Comparison of ENCODE assay signal across 9 cellular contexts in genomic region chr7:112286294-112287086, GRCh38.
DNase-seq lines count a peak whose midpoint lies in the region; ATAC-seq and TF ChIP-seq lines count a peak whose summit lies in the region.
"Had no signal": no experiment of that assay in that cellular context is flagged by ENCODE, and none has a peak within 500 bp of the region (broad histone marks: within the 10 kb centered on the region; RNA-seq: fewer than 3 reads in every experiment).

No MANE protein-coding gene starts in this region.

- TF ChIP-seq CTCF in GM12864 (IDR thresholded peaks at IDR 0.05; ENCODE audit: low read depth, low read length, missing control alignments) (no peak), brain (conservative IDR thresholded peaks at IDR 0.05) (no peak)

- peaks cover 15% of the 10 kb centered on the region for H3K36me3 Mint-ChIP-seq in brain

- DNase-seq in GM12864 (ENCODE audit: low read depth) = peak; percentile 22
- DNase-seq in Jurkat, Clone E6-1 (ENCODE audit: low read depth, low spot score) = peak; percentile 18
- no peak for DNase-seq in OCI-M1 (lab: John Stamatoyannopoulos, UW)
- no peak for DNase-seq in left cardiac atrium
- no peak for DNase-seq in activated effector memory CD4-positive, alpha-beta T cell treated with anti-CD3 and anti-CD28 coated beads, Interleukin-2, amount 50 U/mL, for 16 hours
- no peak for DNase-seq in kidney tubule cell (ENCODE audit: low spot score)
- DNase-seq: activated T-cell treated with anti-CD3 and anti-CD28 coated beads, Interleukin-2, amount 50 U/mL, for 4 hours had no signal

- no peaks in the 10 kb centered on the region for H3K9me3 Mint-ChIP-seq in brain
- H3K9me3 Mint-ChIP-seq: activated T-cell treated with anti-CD3 and anti-CD28 coated beads, Interleukin-2, amount 50 U/mL, for 4 hours had no signal

- no peaks in the 10 kb centered on the region for H3K27me3 Mint-ChIP-seq in brain

- H3K4me1 Mint-ChIP-seq in brain = peaks cover 20% of the 10 kb centered on the region

- ATAC-seq in GM21723 (IDR thresholded peaks at IDR 0.05; ENCODE audit: unreplicated experiment) (peak; percentile 45), left cardiac atrium (no peak)
- ATAC-seq: activated T-cell treated with anti-CD3 and anti-CD28 coated beads, Interleukin-2, amount 50 U/mL, for 4 hours had no signal

- intact Hi-C loops in left cardiac atrium (cut with DNase I) = no loop called here

- H3K27ac Mint-ChIP-seq in brain = peak overlapping the region in 4 of 5 experiments; percentile 23 to 90 (median 79)

- H3K4me3 Mint-ChIP-seq in brain = peak overlapping the region in 2 of 5 experiments; percentile 43 to 63
- H3K4me3 Mint-ChIP-seq: activated T-cell treated with anti-CD3 and anti-CD28 coated beads, Interleukin-2, amount 50 U/mL, for 4 hours had no signal

- H3K4me3 ChIP-seq in GM12864 (ENCODE audit: low read depth, low read length) = no peak overlapping the region
- no peak overlapping the region for H3K4me3 ChIP-seq in Jurkat, Clone E6-1 (ENCODE audit: low read length)

Comparison
In these comparisons a context has a peak if more than half of its experiments do, and no peak if none do; other contexts are left out.
1. DNase-seq: peak in GM12864 (single experiment) and Jurkat, Clone E6-1 (single experiment); none in OCI-M1 (single experiment), left cardiac atrium (single experiment), activated effector memory CD4-positive, alpha-beta T cell treated with anti-CD3 and anti-CD28 coated beads, Interleukin-2, amount 50 U/mL, for 16 hours (single experiment) and kidney tubule cell (single experiment).